Comparison of ENCODE assay signal across 11 cellular contexts in genomic region chr19:51317968-51318367, GRCh38. TPM values are rescaled to one million over a fixed set of nuclear protein-coding genes. Genes with fewer than 3 reads are reported as not detected.
"Had no signal": no experiment of that assay in that cellular context is flagged by ENCODE, and none has a peak within 500 bp of the region (broad histone marks: within the 10 kb centered on the region; RNA-seq: fewer than 3 reads in every experiment).

No MANE protein-coding gene starts in this region.

- H3K4me1 ChIP-seq: HAP-1 had no signal

- H3K36me3 ChIP-seq: HAP-1 had no signal

- DNase-seq: GM23248, GOT3, H9, HCEC 1CT, HFFc6 had no signal

- H3K27ac ChIP-seq: GM23248 had no signal

- H2AFZ ChIP-seq: GM23248, GM23338 had no signal

- H3K4me3 ChIP-seq: GM23248, GM23338, HAP-1 had no signal

- H3K4me2 ChIP-seq: GM23338 had no signal

- H3K9me3 ChIP-seq: HAP-1 had no signal

- ATAC-seq: HCT116 had no signal

- H3K9ac ChIP-seq: GM23248 had no signal

RNA-seq across cellular contexts. Expression of gene IGLON5, which starts 6.5 kb away (rescaled TPM):
- total RNA-seq: GM23248, HFFc6 had no signal
- polyA plus RNA-seq: GM23248 had no signal

RNA-seq across cellular contexts. Expression of gene CLDND2, which starts 50.8 kb away (rescaled TPM):
- total RNA-seq: GM23248, GM23338, H4, H9 had no signal

RNA-seq across cellular contexts. Expression of gene NKG7, which starts 54.5 kb away (rescaled TPM):
- total RNA-seq: GM23248, GM23338, H1, H4, H7, H9, HFFc6 had no signal
- polyA plus RNA-seq: GM23248, GM23338, H1 had no signal
